ENCODE assay signal across 18 cellular contexts in the genomic region with DNA sequence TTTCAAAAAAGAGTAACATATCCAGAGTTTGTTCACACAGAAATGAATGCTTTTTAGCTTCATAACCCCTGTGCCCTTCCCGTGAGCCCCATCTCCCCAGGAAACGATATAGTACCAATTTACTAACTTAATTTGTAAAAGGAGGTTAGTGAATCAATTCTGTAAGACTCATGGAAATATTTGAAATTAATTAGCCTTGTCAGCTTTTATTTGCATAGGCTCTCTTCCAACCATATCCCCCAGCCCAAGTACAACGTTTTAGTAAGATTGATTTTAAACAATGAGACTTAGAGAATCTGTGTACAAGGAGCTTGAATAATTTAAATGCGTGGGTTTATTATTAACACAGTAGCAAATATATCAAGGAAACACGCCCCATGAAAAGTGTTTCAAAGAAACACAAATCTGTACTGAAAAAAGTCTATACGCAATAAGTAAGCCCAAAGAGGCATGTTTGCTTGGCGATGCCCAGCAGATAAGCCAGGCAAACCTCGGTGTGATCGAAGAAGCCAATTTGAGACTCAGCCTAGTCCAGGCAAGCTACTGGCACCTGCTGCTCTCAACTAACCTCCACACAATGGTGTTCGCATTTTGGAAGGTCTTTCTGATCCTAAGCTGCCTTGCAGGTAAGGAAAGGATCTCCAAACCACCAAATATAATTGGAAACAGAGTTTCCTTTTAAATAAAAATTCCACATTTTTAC. TPM values are rescaled to one million over a fixed set of nuclear protein-coding genes. Genes with fewer than 3 reads are reported as not detected.
DNase-seq lines count a peak whose midpoint lies in the region; ATAC-seq, FAIRE-seq and TF ChIP-seq lines count a peak whose summit lies in the region.
"Had no signal": no experiment of that assay in that cellular context is flagged by ENCODE, and none has a peak within 500 bp of the region (broad histone marks: within the 10 kb centered on the region; RNA-seq: fewer than 3 reads in every experiment).

A gene (plus strand): TSS at position 512 of the 703 bp plus-strand sequence. CDS start 66 bp downstream, at position 578.

- no peaks in the 10 kb centered on the region for H3K9me3 ChIP-seq in CD4-positive, alpha-beta memory T cell (ENCODE audit: control insufficient read depth in 1 of 2, low read length in 2 of 2)
- H3K9me3 ChIP-seq in K562 (replicated peaks; ENCODE audit: control insufficient read depth, insufficient read depth, low read depth, low read length) (no peaks in the 10 kb centered on the region), mucosa of stomach (ENCODE audit: control insufficient read depth, low read length) (no peaks in the 10 kb centered on the region), testis (no peaks in the 10 kb centered on the region)
- H3K9me3 ChIP-seq: BLaER1, SJSA1 had no signal

- DNase-seq in CD4-positive, alpha-beta memory T cell: no peak
- no peak for DNase-seq in K562 (ENCODE audit: extremely low read depth in 1 of 4, low spot score in 3 of 4)
- DNase-seq in testis: peak; percentile 46
- DNase-seq in putamen (ENCODE audit: low spot score): no peak
- no peak for DNase-seq in ureter (ENCODE audit: low spot score)
- DNase-seq: ACHN, DMS53, GDM1, Kasumi-1, NCI-H1694, NCI-H446 had no signal

- no peaks in the 10 kb centered on the region for H3K36me3 Mint-ChIP-seq in CD4-positive, alpha-beta memory T cell

- TF ChIP-seq EP300 in K562 (IDR thresholded peaks at IDR 0.05; ENCODE audit: low read length): no peak

- TF ChIP-seq POLR2A in K562 (conservative IDR thresholded peaks at IDR 0.05) (no peak), testis (IDR thresholded peaks at IDR 0.05) (no peak)

- no peak within 1 kb of the TSS for H3K4me2 ChIP-seq in K562 (ENCODE audit: insufficient read depth, low read length)
- H3K4me2 ChIP-seq: BLaER1 had no signal

- H3K9me3 Mint-ChIP-seq in CD4-positive, alpha-beta memory T cell: no peaks in the 10 kb centered on the region

- no peak for TF ChIP-seq RAD21 in K562 (CRISPR knock-in tag; conservative IDR thresholded peaks at IDR 0.05 in 1 of 2, IDR thresholded peaks at IDR 0.05 in 1 of 2)

- H2AFZ ChIP-seq in K562 (ENCODE audit: low read depth, low read length): no peak within 1 kb of the TSS

- in situ Hi-C loops in K562 (cut with MboI): no loop called here

- H3K79me2 ChIP-seq in K562 (ENCODE audit: control insufficient read depth, insufficient read depth, low read length): no peaks in the 10 kb centered on the region

- H3K36me3 ChIP-seq in CD4-positive, alpha-beta memory T cell (ENCODE audit: insufficient read depth, low read length): no peaks in the 10 kb centered on the region
- H3K36me3 ChIP-seq in K562 (ENCODE audit: control insufficient read depth, insufficient read depth, low read length) (no peaks in the 10 kb centered on the region), mucosa of stomach (ENCODE audit: control insufficient read depth, insufficient read depth, low read length) (no peaks in the 10 kb centered on the region), testis (ENCODE audit: low read depth, missing control alignments) (no peaks in the 10 kb centered on the region)
- H3K36me3 ChIP-seq: BLaER1, SJSA1 had no signal

- no peaks in the 10 kb centered on the region for H4K20me1 ChIP-seq in K562 (replicated peaks; ENCODE audit: control insufficient read depth, insufficient read depth, low read length)
- H4K20me1 ChIP-seq: BLaER1 had no signal

- POLR2A ChIA-PET in CD4-positive, alpha-beta memory T cell (lab: Charles Lee; ENCODE audit: partially characterized antibody): interaction anchor here (0.8 kb wide), 1 partner anchor 360 kb away, joined by 3 read pairs; no protein-coding TSS in a partner anchor
- POLR2A ChIA-PET in K562 (lab: Yijun Ruan, JAX): no interaction called here

- no peak within 1 kb of the TSS for H3K4me3 ChIP-seq in CD4-positive, alpha-beta memory T cell (ENCODE audit: low read length in 2 of 2)
- H3K4me3 ChIP-seq in K562: no peak within 1 kb of the TSS
- H3K4me3 ChIP-seq in mucosa of stomach (ENCODE audit: low read length): peak within 1 kb of the TSS; percentile 56
- peak within 1 kb of the TSS in 1 of 2 donors; percentile 41 for H3K4me3 ChIP-seq in testis
- H3K4me3 ChIP-seq: BLaER1, SJSA1 had no signal

- H3K4me3 Mint-ChIP-seq in CD4-positive, alpha-beta memory T cell: no peak within 1 kb of the TSS

- H3K27ac Mint-ChIP-seq in CD4-positive, alpha-beta memory T cell: peak within 1 kb of the TSS in 1 of 7 donors; percentile 26

- FAIRE-seq in K562 (lab: Jason Lieb, UNC): no peak
- FAIRE-seq: D721Med, GM18507 had no signal

- H3K4me1 Mint-ChIP-seq in CD4-positive, alpha-beta memory T cell: peaks cover 12 to 19% (median 16%) of the 10 kb centered on the region in 4 donors

- H3K4me1 ChIP-seq in CD4-positive, alpha-beta memory T cell (ENCODE audit: insufficient read depth, low read length): peaks cover 8% of the 10 kb centered on the region
- H3K4me1 ChIP-seq in K562 (replicated peaks in 1 of 2; ENCODE audit: control insufficient read depth in 2 of 2, insufficient read depth in 2 of 2, low read length in 2 of 2): no peaks in the 10 kb centered on the region
- H3K4me1 ChIP-seq in mucosa of stomach (ENCODE audit: control insufficient read depth, insufficient read depth, low read length): peaks cover 6% of the 10 kb centered on the region
- H3K4me1 ChIP-seq in testis: no peaks in the 10 kb centered on the region
- H3K4me1 ChIP-seq: BLaER1, SJSA1 had no signal

- H3K9me1 ChIP-seq in K562 (ENCODE audit: control insufficient read depth, insufficient read depth, low read length): peaks cover 3% of the 10 kb centered on the region

- BruUV-seq in K562 (replicated peaks; lab: Mats Ljungman, UMichigan): no TSS peak

- H3K9ac ChIP-seq in K562 (ENCODE audit: insufficient read depth in 1 of 2, low read depth in 2 of 2, low read length in 2 of 2) (no peak within 1 kb of the TSS), mucosa of stomach (ENCODE audit: low read length) (peak within 1 kb of the TSS; percentile 83)
- H3K9ac ChIP-seq: BLaER1 had no signal

- no peaks in the 10 kb centered on the region for H3K27me3 ChIP-seq in CD4-positive, alpha-beta memory T cell (ENCODE audit: insufficient read depth, low read length)
- no peaks in the 10 kb centered on the region; a peak in 1 of 5 replicates for H3K27me3 ChIP-seq in K562 (ENCODE audit: control insufficient read depth in 2 of 2, insufficient read depth in 2 of 2, low read length in 2 of 2)
- H3K27me3 ChIP-seq in mucosa of stomach (ENCODE audit: control insufficient read depth, insufficient read depth, low read length): no peaks in the 10 kb centered on the region
- H3K27me3 ChIP-seq in testis: no peaks in the 10 kb centered on the region
- H3K27me3 ChIP-seq: SJSA1 had no signal

- WGBS in K562 (ENCODE audit: insufficient coverage, low coverage, missing lambda C conversion rate): 8% methylated on average over 10 of the region's 10 CpGs
- 59 to 69% methylated on average over 10 of the region's 10 CpGs for WGBS in testis, 2 donors

- TF ChIP-seq CTCF in K562 (IDR thresholded peaks at IDR 0.05 in 2 of 3, conservative IDR thresholded peaks at IDR 0.05 in 1 of 3; ENCODE audit: insufficient read depth in 2 of 3, low read depth in 1 of 3, low read length in 3 of 3) (no peak), testis (IDR thresholded peaks at IDR 0.05) (no peak)

- ATAC-seq in K562 (no peak), GM18519 (IDR thresholded peaks at IDR 0.05; ENCODE audit: low FRiP score, unreplicated experiment) (no peak)
- ATAC-seq: Right ventricle myocardium inferior had no signal

- CTCF ChIA-PET in CD4-positive, alpha-beta memory T cell (lab: Charles Lee; ENCODE audit: partially characterized antibody): interaction anchor here (1.1 kb wide), 1 partner anchor 24 kb away, joined by 3 read pairs; no protein-coding TSS in a partner anchor
- CTCF ChIA-PET in K562 (lab: Yijun Ruan, JAX; ENCODE audit: low intra/inter-chr PET ratio): no interaction called here

- H3K27me3 Mint-ChIP-seq in CD4-positive, alpha-beta memory T cell: no peaks in the 10 kb centered on the region

- intact Hi-C loops in CD4-positive, alpha-beta memory T cell (cut with micrococcal nuclease): no loop called here
- intact Hi-C loops in K562 (cut with micrococcal nuclease): no loop called here
- intact Hi-C loops in testis (cut with DNase I; ENCODE audit: low total_unique reads): no loop called here

- H3K27ac ChIP-seq in CD4-positive, alpha-beta memory T cell (ENCODE audit: low read depth, low read length): no peak within 1 kb of the TSS
- H3K27ac ChIP-seq in K562 (ENCODE audit: extremely low read depth, low read depth, low read length) (no peak within 1 kb of the TSS), testis (peak within 1 kb of the TSS in 1 of 2 donors; percentile 45)
- H3K27ac ChIP-seq: BLaER1, SJSA1 had no signal

TF ChIP-seq in K562, 482 proteins besides CTCF, POLR2A, EP300 and RAD21 (continues in another document):
- no peak for TF ChIP-seq ZZZ3 (IDR thresholded peaks at IDR 0.05)

RNA-seq across cellular contexts. Expression of the gene that starts here (rescaled TPM):
- 10 to 100 TPM; 41.9 to 46.2 TPM for total RNA-seq in CD4-positive, alpha-beta memory T cell
- 10 to 100 TPM in 1 of 2 donors, 1 to 10 TPM in 1; 6.3 to 20.1 TPM for polyA plus RNA-seq in CD4-positive, alpha-beta memory T cell
- total RNA-seq in K562 (2011; cell fraction: chromatin; rRNA removed; ENCODE audit: low replicate concordance): not detected in 2 replicates
- total RNA-seq in K562 (2011; cell fraction: nucleolus; rRNA removed): not detected in 2 replicates
- total RNA-seq in K562 (2011; cell fraction: nucleoplasm; rRNA removed): not detected in 2 replicates
- total RNA-seq in K562 (2014; rRNA removed) (not detected in 2 replicates), K562 (2014; rRNA removed; fragmentation: Illumina TruSeq; extraction: Trizol) (not detected in 2 replicates), K562 (2015; rRNA removed; fragmentation: Illumina TruSeq; extraction: Trizol) (not detected in 2 replicates), K562 (2021) (not detected in 2 replicates), testis (100 to 1,000 TPM; 193 to 333 TPM), ureter (1.7 TPM)
- polyA plus RNA-seq in K562 (2011; rRNA removed) (not detected in 2 replicates), K562 (2014; fragmentation: Illumina TruSeq; extraction: Trizol) (not detected in 2 replicates), K562 (2014; fragmentation: Nextera tagmentation; extraction: Ambion mirVana) (not detected), K562 (2014; rRNA removed) (not detected in 2 replicates), testis (ENCODE audit: insufficient read depth, low read depth, low replicate concordance) (154 TPM)
- polyA plus RNA-seq in K562 (2011; cell fraction: cytosol; rRNA removed): not detected in 2 replicates
- not detected in 2 replicates for polyA plus RNA-seq in K562 (2011; cell fraction: nucleus; rRNA removed)
- not detected in 2 replicates for polyA plus RNA-seq in K562 (2012)
- not detected in 2 replicates for polyA minus RNA-seq in K562 (2011; rRNA and poly(A)+ RNA removed)
- not detected in 2 replicates for polyA minus RNA-seq in K562 (2011; cell fraction: cytosol; rRNA and poly(A)+ RNA removed)
- not detected in 2 replicates for polyA minus RNA-seq in K562 (2011; cell fraction: nucleus; rRNA and poly(A)+ RNA removed)
- total RNA-seq: Right ventricle myocardium inferior had no signal

Comparison
In these comparisons a context has a peak if more than half of its experiments do, and no peak if none do; other contexts are left out.
1. RNA of the gene that starts here (total RNA-seq): 193 to 333 TPM in testis and 41.9 to 46.2 TPM in CD4-positive, alpha-beta memory T cell; 1.7 TPM in ureter (single experiment) and not detected in K562; every median in the first group is over 10 times any median in the second.
2. RNA of the gene that starts here (total RNA-seq): 193 to 333 TPM in testis; 41.9 to 46.2 TPM in CD4-positive, alpha-beta memory T cell; every median in the first group is over 4 times any median in the second.